Comparison of ENCODE assay signal across 33 cellular contexts in genomic region chr13:75443356-75443958, GRCh38. TPM values are rescaled to one million over a fixed set of nuclear protein-coding genes. Genes with fewer than 3 reads are reported as not detected.
DNase-seq lines count a peak whose midpoint lies in the region; ATAC-seq and TF ChIP-seq lines count a peak whose summit lies in the region.
"Had no signal": no experiment of that assay in that cellular context is flagged by ENCODE, and none has a peak within 500 bp of the region (broad histone marks: within the 10 kb centered on the region; RNA-seq: fewer than 3 reads in every experiment).

No MANE protein-coding gene starts in this region.

- peak overlapping the region; percentile 53 for H3K27ac ChIP-seq in cardiac muscle cell
- H3K27ac ChIP-seq in right lobe of liver = peak overlapping the region; percentile 14 to 75 (median 59)
- peak overlapping the region; percentile 67 for H3K27ac ChIP-seq in skeletal muscle tissue (ENCODE audit: low read depth, low read length)
- H3K27ac ChIP-seq: 22Rv1, esophagus muscularis mucosa, neutrophil, SK-N-MC, skin epidermis, thoracic aorta, vagina had no signal

- H3K4me1 ChIP-seq in cardiac muscle cell (ENCODE audit: low read depth) (peaks cover 16% of the 10 kb centered on the region), right lobe of liver (peaks cover 0 to 35% (median 5%) of the 10 kb centered on the region in 4 donors), skeletal muscle tissue (ENCODE audit: control insufficient read depth in 3 of 3, insufficient read depth in 3 of 3, low read length in 3 of 3) (peaks cover 22 to 28% (median 25%) of the 10 kb centered on the region in 3 donors)

- no peaks in the 10 kb centered on the region for H3K4me1 Mint-ChIP-seq in activated CD8-positive, alpha-beta memory T cell treated with anti-CD3 and anti-CD28 coated beads, Interleukin-2, amount 10 ng/mL, durations not matched to agents 7 days and 5 days
- H3K4me1 Mint-ChIP-seq: activated T-helper 17 cell treated with anti-CD3 and anti-CD28 coated beads, Interleukin-2, amount 50 U/mL, for 72 hours; CD14-positive monocyte had no signal

- DNase-seq in cardiac muscle cell (ENCODE audit: low read depth in 1 of 2, low spot score in 1 of 2) (no peak), cardiac septum (ENCODE audit: low spot score) (no peak), epithelial cell of proximal tubule (ENCODE audit: low read depth) (no peak), right lobe of liver (peak in 1 of 3 donors; percentile 46), DMS 273 (lab: John Stamatoyannopoulos, UW; ENCODE audit: unreplicated experiment) (no peak), UCSD-AML1 (lab: John Stamatoyannopoulos, UW; ENCODE audit: unreplicated experiment) (no peak)
- DNase-seq in activated CD8-positive, alpha-beta memory T cell treated with anti-CD3 and anti-CD28 coated beads, Interleukin-2, amount 10 ng/mL, durations not matched to agents 7 days and 5 days = no peak
- DNase-seq: activated CD4-positive, alpha-beta memory T cell treated with anti-CD3 and anti-CD28 coated beads for 36 hours; activated CD4-positive, CD25-positive, alpha-beta regulatory T cell treated with anti-CD3 and anti-CD28 coated beads, Interleukin-2, amount 50 U/mL, for 72 hours; activated CD8-positive, alpha-beta memory T cell treated with anti-CD3 and anti-CD28 coated beads, Interleukin-2, amount 50 U/mL, for 48 hours; activated naive CD4-positive, alpha-beta T cell treated with anti-CD3 and anti-CD28 coated beads, Interleukin-2, amount 50 U/mL, for 16 hours; amygdala; cortex of kidney; endodermal cell; NCI-H1092 treated with DMSO at 0.1 percent for 48 hours; NCI-H2029; NCI-H226; NCI-H774; RPMI8226 had no signal

- no peaks in the 10 kb centered on the region for H3K36me3 Mint-ChIP-seq in activated CD8-positive, alpha-beta memory T cell treated with anti-CD3 and anti-CD28 coated beads, Interleukin-2, amount 10 ng/mL, durations not matched to agents 7 days and 5 days
- H3K36me3 Mint-ChIP-seq: activated CD4-positive, alpha-beta memory T cell treated with anti-CD3 and anti-CD28 coated beads for 36 hours; CD14-positive monocyte had no signal

- H3K27me3 ChIP-seq in cardiac muscle cell (no peaks in the 10 kb centered on the region), right lobe of liver (no peaks in the 10 kb centered on the region), skeletal muscle tissue (ENCODE audit: control insufficient read depth in 3 of 3, insufficient read depth in 3 of 3, low read length in 3 of 3) (no peaks in the 10 kb centered on the region)
- H3K27me3 ChIP-seq: esophagus muscularis mucosa, neutrophil, vagina had no signal

- CTCF ChIA-PET in activated CD8-positive, alpha-beta memory T cell treated with anti-CD3 and anti-CD28 coated beads, Interleukin-2, amount 10 ng/mL, durations not matched to agents 7 days and 5 days (lab: Charles Lee) = interaction anchor here (0.9 to 1.2 kb wide), 2 partner anchors 70 to 171 kb away, joined by 3 read pairs; no protein-coding TSS in a partner anchor

- intact Hi-C loops in cardiac septum (cut with DNase I) (no loop called here), right lobe of liver (cut with DNase I) (no loop called here)

- peak; percentile 69 to 77 (median 75) for ATAC-seq in right lobe of liver
- ATAC-seq in activated CD8-positive, alpha-beta memory T cell treated with anti-CD3 and anti-CD28 coated beads, Interleukin-2, amount 10 ng/mL, durations not matched to agents 7 days and 5 days = no peak
- ATAC-seq: activated T-helper 17 cell treated with anti-CD3 and anti-CD28 coated beads, Interleukin-2, amount 50 U/mL, for 72 hours had no signal

- peaks cover 13% of the 10 kb centered on the region for H3K27me3 Mint-ChIP-seq in activated CD8-positive, alpha-beta memory T cell treated with anti-CD3 and anti-CD28 coated beads, Interleukin-2, amount 10 ng/mL, durations not matched to agents 7 days and 5 days
- H3K27me3 Mint-ChIP-seq: activated CD4-positive, alpha-beta memory T cell treated with anti-CD3 and anti-CD28 coated beads for 36 hours; progenitor cell of endocrine pancreas had no signal

- H3K9me3 ChIP-seq in cardiac muscle cell (ENCODE audit: low read depth) = no peaks in the 10 kb centered on the region
- H3K9me3 ChIP-seq in right lobe of liver = no peaks in the 10 kb centered on the region
- no peaks in the 10 kb centered on the region for H3K9me3 ChIP-seq in skeletal muscle tissue (ENCODE audit: control insufficient read depth in 3 of 3, low read length in 3 of 3)
- H3K9me3 ChIP-seq: esophagus muscularis mucosa, neutrophil, thoracic aorta, vagina had no signal

- no peak overlapping the region for H3K4me3 ChIP-seq in cardiac muscle cell
- peak overlapping the region; percentile 38 for H3K4me3 ChIP-seq in epithelial cell of proximal tubule (ENCODE audit: low read depth, low read length)
- peak overlapping the region in 2 of 3 donors; percentile 5 to 26 for H3K4me3 ChIP-seq in right lobe of liver
- H3K4me3 ChIP-seq in skeletal muscle tissue (ENCODE audit: low read length in 3 of 3) = peak overlapping the region in 1 of 3 donors; percentile 11
- H3K4me3 ChIP-seq: esophagus muscularis mucosa, lung, SK-N-MC, skin epidermis, thoracic aorta, vagina had no signal

- no peaks in the 10 kb centered on the region for H3K9me3 Mint-ChIP-seq in activated CD8-positive, alpha-beta memory T cell treated with anti-CD3 and anti-CD28 coated beads, Interleukin-2, amount 10 ng/mL, durations not matched to agents 7 days and 5 days (ENCODE audit: low read depth)
- H3K9me3 Mint-ChIP-seq: activated CD4-positive, alpha-beta memory T cell treated with anti-CD3 and anti-CD28 coated beads for 36 hours; activated T-helper 17 cell treated with anti-CD3 and anti-CD28 coated beads, Interleukin-2, amount 50 U/mL, for 72 hours; stimulated activated naive CD8-positive, alpha-beta T cell treated with anti-CD3 and anti-CD28 coated beads, Interleukin-15, Interleukin-2, amounts not matched to agents 100 ng/mL and 50 ng/mL, for 24 hours; T-helper 1 cell treated with Interleukin-12 subunit alpha and Interleukin-12 subunit beta and Interleukin-4 antibody, amounts not matched to agents 30 μg/mL and 1 μg/mL, for 36 hours had no signal

- peak overlapping the region; percentile 17 to 62 (median 34) for H3K9ac ChIP-seq in skeletal muscle tissue (ENCODE audit: low read depth in 1 of 3, low read length in 3 of 3)

- H3K36me3 ChIP-seq in cardiac muscle cell (no peaks in the 10 kb centered on the region), right lobe of liver (no peaks in the 10 kb centered on the region), skeletal muscle tissue (ENCODE audit: control insufficient read depth in 3 of 3, insufficient read depth in 3 of 3, low read length in 3 of 3) (no peaks in the 10 kb centered on the region)
- H3K36me3 ChIP-seq: esophagus muscularis mucosa, neutrophil, thoracic aorta, vagina had no signal

- H3K4me3 Mint-ChIP-seq in activated CD8-positive, alpha-beta memory T cell treated with anti-CD3 and anti-CD28 coated beads, Interleukin-2, amount 10 ng/mL, durations not matched to agents 7 days and 5 days = no peak overlapping the region
- H3K4me3 Mint-ChIP-seq: activated CD4-positive, alpha-beta memory T cell treated with anti-CD3 and anti-CD28 coated beads for 36 hours; activated T-helper 17 cell treated with anti-CD3 and anti-CD28 coated beads, Interleukin-2, amount 50 U/mL, for 72 hours; CD14-positive monocyte; endodermal cell; stimulated activated naive CD8-positive, alpha-beta T cell treated with anti-CD3 and anti-CD28 coated beads, Interleukin-15, Interleukin-2, amounts not matched to agents 100 ng/mL and 50 ng/mL, for 24 hours; T-helper 1 cell treated with Interleukin-12 subunit alpha and Interleukin-12 subunit beta and Interleukin-4 antibody, amounts not matched to agents 30 μg/mL and 1 μg/mL, for 36 hours had no signal

- no peak overlapping the region for H3K27ac Mint-ChIP-seq in activated CD8-positive, alpha-beta memory T cell treated with anti-CD3 and anti-CD28 coated beads, Interleukin-2, amount 10 ng/mL, durations not matched to agents 7 days and 5 days
- H3K27ac Mint-ChIP-seq: activated CD4-positive, alpha-beta memory T cell treated with anti-CD3 and anti-CD28 coated beads for 36 hours; activated T-helper 17 cell treated with anti-CD3 and anti-CD28 coated beads, Interleukin-2, amount 50 U/mL, for 72 hours; CD14-positive monocyte; progenitor cell of endocrine pancreas; stimulated activated naive CD8-positive, alpha-beta T cell treated with anti-CD3 and anti-CD28 coated beads, Interleukin-15, Interleukin-2, amounts not matched to agents 100 ng/mL and 50 ng/mL, for 24 hours; T-helper 1 cell treated with Interleukin-12 subunit alpha and Interleukin-12 subunit beta and Interleukin-4 antibody, amounts not matched to agents 30 μg/mL and 1 μg/mL, for 36 hours had no signal

- WGBS in right lobe of liver (ENCODE audit: insufficient coverage, low coverage, low lambda C conversion rate, missing lambda C conversion rate) = 26% methylated on average over 8 of the region's 8 CpGs

- TF ChIP-seq CTCF in cardiac muscle cell (IDR thresholded peaks at IDR 0.05; ENCODE audit: low read depth, low read length) = no peak
- no peak for TF ChIP-seq CTCF in epithelial cell of proximal tubule (conservative IDR thresholded peaks at IDR 0.05; ENCODE audit: low read depth, low read length)
- no peak for TF ChIP-seq CTCF in right lobe of liver (IDR thresholded peaks at IDR 0.05)

- no peak for TF ChIP-seq POLR2A in right lobe of liver (IDR thresholded peaks at IDR 0.05)

RNA-seq across cellular contexts. Expression of gene TBC1D4, which starts 38.5 kb away (rescaled TPM):
- total RNA-seq in cardiac muscle cell (43.7 and 45.0 TPM in 2 replicates), cardiac septum (84.9 TPM), epithelial cell of proximal tubule (12.3 and 20.9 TPM in 2 replicates), right lobe of liver (10 to 100 TPM in 4 of 6 experiments, 1 to 10 TPM in 2; 7.7 to 18.6 (median 10.3) TPM), skeletal muscle tissue (19.8 TPM)
- polyA plus RNA-seq in cardiac muscle cell = 14.8 and 30.1 TPM in 2 replicates
- 10 to 100 TPM; 13.9 to 23.6 TPM for total RNA-seq in activated CD8-positive, alpha-beta memory T cell treated with anti-CD3 and anti-CD28 coated beads, Interleukin-2, amount 10 ng/mL, durations not matched to agents 7 days and 5 days
